20 cellular contexts compared by ENCODE assay signal in genomic region chr6:36668601-36669390, GRCh38. TPM values are rescaled to one million over a fixed set of nuclear protein-coding genes. Genes with fewer than 3 reads are reported as not detected.
"Had no signal": no experiment of that assay in that cellular context is flagged by ENCODE, and none has a peak within 500 bp of the region (broad histone marks: within the 10 kb centered on the region; RNA-seq: fewer than 3 reads in every experiment).

No MANE protein-coding gene starts in this region.

- H3K27me3 Mint-ChIP-seq: activated CD8-positive, alpha-beta memory T cell treated with anti-CD3 and anti-CD28 coated beads, Interleukin-2, amount 10 ng/mL, durations not matched to agents 7 days and 5 days; naive thymus-derived CD4-positive, alpha-beta T cell; T-helper 17 cell had no signal

- H3K27ac Mint-ChIP-seq: activated CD8-positive, alpha-beta memory T cell treated with anti-CD3 and anti-CD28 coated beads, Interleukin-2, amount 10 ng/mL, durations not matched to agents 7 days and 5 days; activated naive CD4-positive, alpha-beta T cell treated with anti-CD3 and anti-CD28 coated beads, Interleukin-2, amount 50 U/mL, for 72 hours; mesothelial cell of epicardium; naive thymus-derived CD4-positive, alpha-beta T cell; T-helper 17 cell had no signal

- H3K4me3 Mint-ChIP-seq: activated CD8-positive, alpha-beta memory T cell treated with anti-CD3 and anti-CD28 coated beads, Interleukin-2, amount 10 ng/mL, durations not matched to agents 7 days and 5 days; activated T-cell treated with anti-CD3 and anti-CD28 coated beads, Interleukin-2, amount 50 U/mL, for 4 hours; mesothelial cell of epicardium; naive thymus-derived CD4-positive, alpha-beta T cell; T-helper 17 cell had no signal

- H3K4me3 ChIP-seq: breast epithelium, thyroid gland had no signal

- DNase-seq: activated CD4-positive, CD25-positive, alpha-beta regulatory T cell; activated CD8-positive, alpha-beta memory T cell treated with anti-CD3 and anti-CD28 coated beads, Interleukin-2, amount 10 ng/mL, durations not matched to agents 7 days and 5 days; activated effector memory CD4-positive, alpha-beta T cell treated with anti-CD3 and anti-CD28 coated beads, Interleukin-2, amount 50 U/mL, for 16 hours; activated T-cell treated with anti-CD3 and anti-CD28 coated beads, Interleukin-2, amount 50 U/mL, for 4 hours; amygdala; dermis blood vessel endothelial cell; hippocampal formation; kidney glomerular epithelial cell; naive thymus-derived CD4-positive, alpha-beta T cell; stimulated activated CD4-positive, alpha-beta T cell treated with anti-CD3 and anti-CD28 coated beads, Interleukin-15, amount 100 ng/mL, for 24 hours; stimulated activated CD4-positive, alpha-beta T cell treated with anti-CD3 and anti-CD28 coated beads, Interleukin-4, amount 100 ng/mL, for 4 hours; T-helper 17 cell; thyroid gland had no signal

- H3K9me3 ChIP-seq: breast epithelium, thyroid gland had no signal

- H3K27me3 ChIP-seq: breast epithelium, thyroid gland had no signal

- H3K9me3 Mint-ChIP-seq: activated naive CD4-positive, alpha-beta T cell treated with anti-CD3 and anti-CD28 coated beads, Interleukin-2, amount 50 U/mL, for 72 hours; activated T-cell treated with anti-CD3 and anti-CD28 coated beads, Interleukin-2, amount 50 U/mL, for 4 hours; mesothelial cell of epicardium had no signal

- ATAC-seq: activated CD8-positive, alpha-beta memory T cell treated with anti-CD3 and anti-CD28 coated beads, Interleukin-2, amount 10 ng/mL, durations not matched to agents 7 days and 5 days; activated naive CD4-positive, alpha-beta T cell treated with anti-CD3 and anti-CD28 coated beads, Interleukin-2, amount 50 U/mL, for 72 hours; activated T-cell treated with anti-CD3 and anti-CD28 coated beads, Interleukin-2, amount 50 U/mL, for 4 hours; naive thymus-derived CD4-positive, alpha-beta T cell; SK-N-SH treated with all-trans-retinoic acid at 6 μM for 48 hours; T-helper 17 cell had no signal

- H3K27ac ChIP-seq: breast epithelium, thyroid gland had no signal

- H3K4me1 Mint-ChIP-seq: T-helper 17 cell had no signal

- FAIRE-seq: TTC549 had no signal

- H3K36me3 Mint-ChIP-seq: activated CD8-positive, alpha-beta memory T cell treated with anti-CD3 and anti-CD28 coated beads, Interleukin-2, amount 10 ng/mL, durations not matched to agents 7 days and 5 days; activated naive CD4-positive, alpha-beta T cell treated with anti-CD3 and anti-CD28 coated beads, Interleukin-2, amount 50 U/mL, for 72 hours; mesothelial cell of epicardium had no signal

- H3K36me3 ChIP-seq: breast epithelium, thyroid gland had no signal

RNA-seq across cellular contexts. Expression of gene RAB44, which starts 28.8 kb away (rescaled TPM):
- total RNA-seq: activated CD8-positive, alpha-beta memory T cell treated with anti-CD3 and anti-CD28 coated beads, Interleukin-2, amount 10 ng/mL, durations not matched to agents 7 days and 5 days; cerebellum; epithelial cell of proximal tubule had no signal
- polyA plus RNA-seq: naive thymus-derived CD4-positive, alpha-beta T cell had no signal
